ENCODE assay signal across 18 cellular contexts in the genomic region with DNA sequence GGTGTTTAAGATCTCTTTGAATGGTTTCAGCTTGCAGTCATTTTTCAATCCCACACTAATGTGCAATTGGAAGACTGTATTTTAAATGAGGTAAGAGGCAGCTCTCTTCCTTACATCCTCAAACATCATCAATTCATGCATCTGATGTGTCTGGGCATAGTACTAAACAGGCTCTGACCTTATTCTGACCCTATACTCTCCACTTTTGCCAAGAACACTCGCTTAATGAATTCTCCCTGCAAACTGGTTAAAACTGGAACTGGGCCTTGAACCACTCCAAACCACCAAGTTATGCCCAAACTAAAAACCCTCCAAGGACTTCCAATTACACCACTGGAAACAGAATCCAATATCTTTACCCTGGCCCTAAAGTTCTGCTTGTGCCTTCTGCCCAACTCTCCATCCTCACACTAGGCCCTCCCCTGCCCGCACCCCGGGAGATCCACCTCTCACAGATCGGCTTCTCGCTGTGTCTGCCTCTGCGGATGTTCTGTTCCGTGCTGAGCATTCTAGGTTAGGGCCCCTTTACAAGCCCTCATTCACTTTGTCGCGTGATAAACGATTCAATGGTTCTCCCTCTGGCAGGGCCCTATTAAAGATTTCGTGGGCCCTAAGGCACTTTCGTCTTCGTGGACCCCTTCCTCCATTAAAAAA. TPM values are rescaled to one million over a fixed set of nuclear protein-coding genes. Genes with fewer than 3 reads are reported as not detected.
DNase-seq lines count a peak whose midpoint lies in the region; ATAC-seq and TF ChIP-seq lines count a peak whose summit lies in the region.
"Had no signal": no experiment of that assay in that cellular context is flagged by ENCODE, and none has a peak within 500 bp of the region (broad histone marks: within the 10 kb centered on the region; RNA-seq: fewer than 3 reads in every experiment).

No MANE protein-coding gene starts in this region.

- DNase-seq in GM23338 (ENCODE audit: low spot score): peak; percentile 14
- DNase-seq in WTC11 (ENCODE audit: low spot score): no peak
- no peak for DNase-seq in glutamatergic neuron
- DNase-seq in progenitor cell of endocrine pancreas (ENCODE audit: low spot score, unreplicated experiment): no peak
- no peak for DNase-seq in NCI-H2081 treated with DMSO at 0.1 percent for 48 hours (lab: John Stamatoyannopoulos, UW)
- no peak for DNase-seq in activated naive CD8-positive, alpha-beta T cell treated with anti-CD3 and anti-CD28 coated beads for 36 hours
- DNase-seq: CD4-positive, alpha-beta T cell; GOT3; HFFc6; NCI-H1092; NCI-H146; NCI-H2081; NCI-H82 had no signal

- H3K27me3 Mint-ChIP-seq in GM23338 (ENCODE audit: insufficient read depth, low read depth, poor library complexity) (peaks cover 12% of the 10 kb centered on the region), WTC11 (ENCODE audit: low read depth) (peaks cover 31% of the 10 kb centered on the region), glutamatergic neuron (ENCODE audit: unreplicated experiment) (peaks cover 5% of the 10 kb centered on the region), progenitor cell of endocrine pancreas (peaks cover 23% of the 10 kb centered on the region)
- H3K27me3 Mint-ChIP-seq in activated naive CD8-positive, alpha-beta T cell treated with anti-CD3 and anti-CD28 coated beads for 36 hours: peaks cover 47% of the 10 kb centered on the region

- no peaks in the 10 kb centered on the region for H3K36me3 Mint-ChIP-seq in GM23338 (ENCODE audit: low read depth)
- peaks cover 2% of the 10 kb centered on the region; the same call in 1 of the 2 replicates for H3K36me3 Mint-ChIP-seq in WTC11
- H3K36me3 Mint-ChIP-seq in glutamatergic neuron (ENCODE audit: unreplicated experiment): no peaks in the 10 kb centered on the region
- no peaks in the 10 kb centered on the region for H3K36me3 Mint-ChIP-seq in progenitor cell of endocrine pancreas (ENCODE audit: insufficient read depth)
- H3K36me3 Mint-ChIP-seq in activated naive CD8-positive, alpha-beta T cell treated with anti-CD3 and anti-CD28 coated beads for 36 hours: no peaks in the 10 kb centered on the region

- CTCF ChIA-PET in WTC11 (lab: Charles Lee): interaction anchor here (0.8 to 1.4 kb wide), 3 partner anchors 20 to 149 kb away, joined by 3 to 5 read pairs (median 3); no protein-coding TSS in a partner anchor

- H3K4me3 Mint-ChIP-seq in GM23338 (peak overlapping the region; percentile 60), WTC11 (peak overlapping the region; percentile 63), glutamatergic neuron (ENCODE audit: unreplicated experiment) (peak overlapping the region; percentile 18), progenitor cell of endocrine pancreas (ENCODE audit: low read depth) (peak overlapping the region; percentile 3)
- H3K4me3 Mint-ChIP-seq in activated naive CD8-positive, alpha-beta T cell treated with anti-CD3 and anti-CD28 coated beads for 36 hours: no peak overlapping the region
- H3K4me3 Mint-ChIP-seq: CD4-positive, alpha-beta T cell; HFFc6 had no signal

- POLR2A ChIA-PET in WTC11 (lab: Charles Lee): interaction anchor here (0.9 kb wide), 1 partner anchor 188 kb away, joined by 3 read pairs; no protein-coding TSS in a partner anchor

- no peak overlapping the region for H3K27ac ChIP-seq in GM23338 (ENCODE audit: low read depth)
- H3K27ac ChIP-seq: KMS-11 had no signal

- peaks cover 18% of the 10 kb centered on the region for H3K27me3 ChIP-seq in GM23338 (ENCODE audit: insufficient read depth)

- H3K36me3 ChIP-seq in GM23338 (ENCODE audit: insufficient read depth): no peaks in the 10 kb centered on the region

- H3K4me3 ChIP-seq in GM23338: peak overlapping the region; percentile 65

- H2AFZ ChIP-seq in GM23338: peak overlapping the region; percentile 19

- peaks cover 5% of the 10 kb centered on the region; the same call in 1 of the 2 replicates for H3F3A ChIP-seq in GM23338 (replicated peaks; ENCODE audit: low read depth)

- ATAC-seq in GM23338: peak; percentile 53
- no peak for ATAC-seq in WTC11
- ATAC-seq in GM21825 (IDR thresholded peaks at IDR 0.05; ENCODE audit: unreplicated experiment): no peak
- ATAC-seq: HepG2, Panc1 had no signal

- H3K27ac Mint-ChIP-seq in GM23338 (no peak overlapping the region), WTC11 (no peak overlapping the region), glutamatergic neuron (ENCODE audit: unreplicated experiment) (no peak overlapping the region), progenitor cell of endocrine pancreas (no peak overlapping the region)
- no peak overlapping the region for H3K27ac Mint-ChIP-seq in activated naive CD8-positive, alpha-beta T cell treated with anti-CD3 and anti-CD28 coated beads for 36 hours
- H3K27ac Mint-ChIP-seq: CD4-positive, alpha-beta T cell; HFFc6 had no signal

- H3K4me1 ChIP-seq in GM23338 (ENCODE audit: insufficient read depth): peaks cover 24% of the 10 kb centered on the region

- H3K4me1 Mint-ChIP-seq in GM23338 (peaks cover 17% of the 10 kb centered on the region), WTC11 (peaks cover 19% of the 10 kb centered on the region), glutamatergic neuron (ENCODE audit: low read depth, unreplicated experiment) (no peaks in the 10 kb centered on the region), progenitor cell of endocrine pancreas (ENCODE audit: low read depth) (no peaks in the 10 kb centered on the region)
- peaks cover 3% of the 10 kb centered on the region for H3K4me1 Mint-ChIP-seq in activated naive CD8-positive, alpha-beta T cell treated with anti-CD3 and anti-CD28 coated beads for 36 hours

- TF ChIP-seq CTCF in GM23338 (conservative IDR thresholded peaks at IDR 0.05; ENCODE audit: low read depth in 2 of 2): no peak
- TF ChIP-seq CTCF in WTC11 (IDR thresholded peaks at IDR 0.05): no peak
- no peak for TF ChIP-seq CTCF in glutamatergic neuron (IDR thresholded peaks at IDR 0.05; ENCODE audit: partially characterized antibody, unreplicated experiment)
- no peak for TF ChIP-seq CTCF in progenitor cell of endocrine pancreas (IDR thresholded peaks at IDR 0.05; ENCODE audit: unreplicated experiment)

- H4K20me1 ChIP-seq in GM23338 (replicated peaks; ENCODE audit: insufficient read depth): no peaks in the 10 kb centered on the region

- H3K4me2 ChIP-seq in GM23338: peak overlapping the region; percentile 80
- H3K4me2 ChIP-seq: KMS-11 had no signal

- no peaks in the 10 kb centered on the region for H3K9me2 ChIP-seq in GM23338 (ENCODE audit: insufficient read depth)

- H3K9me3 Mint-ChIP-seq in GM23338: no peaks in the 10 kb centered on the region
- peaks cover 12% of the 10 kb centered on the region for H3K9me3 Mint-ChIP-seq in WTC11
- H3K9me3 Mint-ChIP-seq in glutamatergic neuron (ENCODE audit: unreplicated experiment): peaks cover 3% of the 10 kb centered on the region
- H3K9me3 Mint-ChIP-seq in progenitor cell of endocrine pancreas (ENCODE audit: low read depth): peaks cover 4% of the 10 kb centered on the region
- no peaks in the 10 kb centered on the region for H3K9me3 Mint-ChIP-seq in activated naive CD8-positive, alpha-beta T cell treated with anti-CD3 and anti-CD28 coated beads for 36 hours
- H3K9me3 Mint-ChIP-seq: CD4-positive, alpha-beta T cell; HFFc6 had no signal

- H3K79me2 ChIP-seq in GM23338 (replicated peaks; ENCODE audit: insufficient read depth): no peaks in the 10 kb centered on the region

TF ChIP-seq in GM23338, 12 proteins besides CTCF, POLR2A, EP300 and RAD21 (continues in another document):
- TF ChIP-seq NANOG (IDR thresholded peaks at IDR 0.05; ENCODE audit: borderline replicate concordance) (no peak), ZNF331 (CRISPR knock-in tag; IDR thresholded peaks at IDR 0.05; ENCODE audit: low read depth) (no peak), POLR2AphosphoS5 (IDR thresholded peaks at IDR 0.05; ENCODE audit: low read depth) (no peak), EZH2 (IDR thresholded peaks at IDR 0.05; ENCODE audit: low read depth, unreplicated experiment) (no peak)

TF ChIP-seq in WTC11, 78 proteins besides CTCF, POLR2A, EP300 and RAD21 (continues in another document):
- TF ChIP-seq, protein P1, sequence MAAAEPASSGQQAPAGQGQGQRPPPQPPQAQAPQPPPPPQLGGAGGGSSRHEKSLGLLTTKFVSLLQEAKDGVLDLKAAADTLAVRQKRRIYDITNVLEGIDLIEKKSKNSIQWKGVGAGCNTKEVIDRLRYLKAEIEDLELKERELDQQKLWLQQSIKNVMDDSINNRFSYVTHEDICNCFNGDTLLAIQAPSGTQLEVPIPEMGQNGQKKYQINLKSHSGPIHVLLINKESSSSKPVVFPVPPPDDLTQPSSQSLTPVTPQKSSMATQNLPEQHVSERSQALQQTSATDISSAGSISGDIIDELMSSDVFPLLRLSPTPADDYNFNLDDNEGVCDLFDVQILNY (CRISPR knock-in tag; IDR thresholded peaks at IDR 0.05): no peak
- TF ChIP-seq SMAD3 (CRISPR knock-in tag; IDR thresholded peaks at IDR 0.05; ENCODE audit: borderline replicate concordance): no peak
- no peak for TF ChIP-seq NR2C2 (CRISPR knock-in tag; IDR thresholded peaks at IDR 0.05)
- no peak for TF ChIP-seq TCF7 (CRISPR knock-in tag; IDR thresholded peaks at IDR 0.05; ENCODE audit: low read depth)
- no peak for TF ChIP-seq RORB (CRISPR knock-in tag; IDR thresholded peaks at IDR 0.05)
- TF ChIP-seq ZNF263 (CRISPR knock-in tag; IDR thresholded peaks at IDR 0.05; ENCODE audit: low read depth): no peak
- TF ChIP-seq SOX15 (CRISPR knock-in tag; IDR thresholded peaks at IDR 0.05): no peak
- TF ChIP-seq ZNF396 (CRISPR knock-in tag; IDR thresholded peaks at IDR 0.05; ENCODE audit: borderline replicate concordance): no peak

RNA-seq across cellular contexts. Expression of a gene that starts 1.2 kb away (rescaled TPM):
- total RNA-seq in GM23338 (2014; rRNA removed; shearing (Covaris generic)): 5.2 and 12.1 TPM in 2 replicates
- 2.8 and 5.1 TPM in 2 replicates for polyA plus RNA-seq in GM23338 (2016; fragmentation: Nextera tagmentation; extraction: Ambion mirVana)
- total RNA-seq in WTC11 (2021) (5.9 to 9.2 TPM (median 8.5 TPM) in 3 replicates), glutamatergic neuron (ENCODE audit: unreplicated experiment) (0.81 TPM), progenitor cell of endocrine pancreas (2.5 and 2.6 TPM in 2 replicates)
- under 1 TPM in 1 of 2 experiments, not detected in 1; 0.23 TPM for total RNA-seq in activated naive CD8-positive, alpha-beta T cell treated with anti-CD3 and anti-CD28 coated beads for 36 hours
- total RNA-seq: CD4-positive, alpha-beta T cell; HepG2; M059J had no signal
- polyA plus RNA-seq: HepG2 had no signal

RNA-seq across cellular contexts. Expression of a gene that starts 7.1 kb away (rescaled TPM):
- total RNA-seq in GM23338 (2014; rRNA removed; shearing (Covaris generic)): 3.2 and 13.0 TPM in 2 replicates
- polyA plus RNA-seq in GM23338 (2016; fragmentation: Nextera tagmentation; extraction: Ambion mirVana): 1.5 and 2.2 TPM in 2 replicates
- total RNA-seq in WTC11 (2021) (5.7 to 7.4 TPM (median 6.3 TPM) in 3 replicates), glutamatergic neuron (ENCODE audit: unreplicated experiment) (28.5 TPM), progenitor cell of endocrine pancreas (11.5 and 13.4 TPM in 2 replicates)
- 1 to 10 TPM; 3.9 to 4.2 TPM for total RNA-seq in activated naive CD8-positive, alpha-beta T cell treated with anti-CD3 and anti-CD28 coated beads for 36 hours
